Comparison of ENCODE assay signal across 8 cellular contexts in the genomic region with DNA sequence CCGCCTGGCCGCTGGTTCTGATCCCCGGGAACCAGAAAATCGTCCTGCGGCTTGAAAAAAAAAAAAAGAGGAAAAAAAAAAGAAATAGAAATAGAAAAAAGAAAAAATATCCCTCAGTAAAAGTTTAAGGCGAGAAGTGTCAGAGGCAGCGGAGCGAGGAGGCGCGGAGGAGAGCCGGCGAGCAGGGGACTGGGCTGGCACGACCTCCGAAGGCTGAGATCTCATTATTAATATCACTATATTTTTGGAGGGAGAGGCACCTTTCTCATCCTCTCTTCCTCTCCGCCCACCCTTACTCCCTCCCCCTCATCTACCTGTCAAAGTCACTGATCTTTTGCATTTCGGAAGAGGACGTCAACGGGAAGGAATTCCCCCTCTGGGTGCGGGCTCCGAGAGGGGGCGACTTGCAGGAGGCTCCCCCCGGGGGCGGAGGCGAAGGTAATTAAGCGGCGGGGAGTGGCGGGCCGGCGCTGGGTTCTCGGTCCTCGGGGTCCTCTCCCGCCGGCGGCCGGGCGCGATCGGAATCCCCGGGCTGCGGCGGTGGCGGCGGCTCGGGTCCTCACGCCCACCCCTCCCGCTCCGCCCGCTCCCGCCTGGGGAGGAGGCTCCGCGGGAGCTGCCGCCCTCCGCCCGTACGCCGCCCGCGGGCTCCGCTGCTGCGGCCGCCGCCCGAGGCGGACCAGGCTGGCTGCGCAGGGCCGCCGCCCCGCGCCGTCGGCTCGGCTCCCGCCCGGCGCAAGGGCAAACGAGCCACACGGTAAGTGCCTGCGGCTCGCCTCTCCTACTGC. TPM values are rescaled to one million over a fixed set of nuclear protein-coding genes. Genes with fewer than 3 reads are reported as not detected.
DNase-seq lines count a peak whose midpoint lies in the region; ATAC-seq, FAIRE-seq and TF ChIP-seq lines count a peak whose summit lies in the region.

A gene (plus strand): TSS at position 337 of the 788 bp plus-strand sequence.

- no peaks in the 10 kb centered on the region for H3K9me3 ChIP-seq in ectodermal cell (ENCODE audit: control insufficient read depth, low read length)
- no peaks in the 10 kb centered on the region for H3K9me3 ChIP-seq in tibial artery

- H3K4me1 ChIP-seq in ectodermal cell (ENCODE audit: control insufficient read depth, insufficient read depth, low read length) (no peaks in the 10 kb centered on the region), tibial artery (peaks cover 0 to 24% (median 21%) of the 10 kb centered on the region in 4 donors)

- intact Hi-C loops in tibial artery (cut with DNase I; ENCODE audit: low total_unique reads): no loop called here

- WGBS in ectodermal cell, 2 experiments: 0 to 1% methylated on average over 79 of the region's 79 CpGs

- H3K27me3 ChIP-seq in ectodermal cell (ENCODE audit: control insufficient read depth, insufficient read depth, low read length, poor library complexity, severe bottlenecking) (peaks cover 39% of the 10 kb centered on the region), tibial artery (peaks cover 0 to 31% of the 10 kb centered on the region in 2 donors)

- H3K4me3 ChIP-seq in GM08714 (ENCODE audit: low read length) (peak within 1 kb of the TSS; percentile 55), ectodermal cell (ENCODE audit: insufficient read depth, low read depth, low read length) (peak within 1 kb of the TSS; percentile 54), tibial artery (peak within 1 kb of the TSS; percentile 46 to 49)

- H3K27ac ChIP-seq in ectodermal cell (ENCODE audit: insufficient read depth, low read depth, low read length, poor library complexity, severe bottlenecking) (no peak within 1 kb of the TSS), tibial artery (no peak within 1 kb of the TSS)

- peak; percentile 17 for DNase-seq in medulla oblongata (ENCODE audit: extremely low spot score)
- no peak for DNase-seq in tibial artery
- DNase-seq in D721Med (ENCODE audit: insufficient read length, low spot score): no peak

- peak; percentile 32 for ATAC-seq in HG02623 (IDR thresholded peaks at IDR 0.05; ENCODE audit: unreplicated experiment)
- ATAC-seq in SK-N-SH treated with all-trans-retinoic acid at 6 μM for 48 hours: peak; percentile 66
- ATAC-seq in HG03135 (IDR thresholded peaks at IDR 0.05; ENCODE audit: unreplicated experiment): no peak

- no peaks in the 10 kb centered on the region for H3K36me3 ChIP-seq in ectodermal cell (ENCODE audit: control insufficient read depth, insufficient read depth, low read length)
- no peaks in the 10 kb centered on the region for H3K36me3 ChIP-seq in tibial artery

- TF ChIP-seq CTCF in tibial artery (IDR thresholded peaks at IDR 0.05): no peak
- TF ChIP-seq CTCF in D721Med (IDR thresholded peaks at IDR 0.05; ENCODE audit: insufficient read depth, missing control alignments): no peak

- no peak for FAIRE-seq in D721Med (lab: Jason Lieb, UNC)

TF ChIP-seq in SK-N-SH treated with all-trans-retinoic acid at 6 μM for 48 hours, 23 proteins besides CTCF, POLR2A, EP300 and RAD21:
- no peak for TF ChIP-seq ARNTL (CRISPR knock-in tag; IDR thresholded peaks at IDR 0.05; ENCODE audit: borderline replicate concordance, low read depth)
- TF ChIP-seq ZNF8 (CRISPR knock-in tag; IDR thresholded peaks at IDR 0.05): no peak
- TF ChIP-seq ESRRG (CRISPR knock-in tag; IDR thresholded peaks at IDR 0.05): no peak
- TF ChIP-seq BACH2 (CRISPR knock-in tag; IDR thresholded peaks at IDR 0.05; ENCODE audit: borderline replicate concordance): no peak
- TF ChIP-seq, protein P1, sequence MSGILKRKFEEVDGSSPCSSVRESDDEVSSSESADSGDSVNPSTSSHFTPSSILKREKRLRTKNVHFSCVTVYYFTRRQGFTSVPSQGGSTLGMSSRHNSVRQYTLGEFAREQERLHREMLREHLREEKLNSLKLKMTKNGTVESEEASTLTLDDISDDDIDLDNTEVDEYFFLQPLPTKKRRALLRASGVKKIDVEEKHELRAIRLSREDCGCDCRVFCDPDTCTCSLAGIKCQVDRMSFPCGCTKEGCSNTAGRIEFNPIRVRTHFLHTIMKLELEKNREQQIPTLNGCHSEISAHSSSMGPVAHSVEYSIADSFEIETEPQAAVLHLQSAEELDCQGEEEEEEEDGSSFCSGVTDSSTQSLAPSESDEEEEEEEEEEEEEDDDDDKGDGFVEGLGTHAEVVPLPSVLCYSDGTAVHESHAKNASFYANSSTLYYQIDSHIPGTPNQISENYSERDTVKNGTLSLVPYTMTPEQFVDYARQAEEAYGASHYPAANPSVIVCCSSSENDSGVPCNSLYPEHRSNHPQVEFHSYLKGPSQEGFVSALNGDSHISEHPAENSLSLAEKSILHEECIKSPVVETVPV (CRISPR knock-in tag; IDR thresholded peaks at IDR 0.05): no peak
- TF ChIP-seq ZC3H10 (CRISPR knock-in tag; IDR thresholded peaks at IDR 0.05): no peak
- TF ChIP-seq ZFP30 (CRISPR knock-in tag; IDR thresholded peaks at IDR 0.05): no peak
- no peak for TF ChIP-seq SNAI2 (CRISPR knock-in tag; IDR thresholded peaks at IDR 0.05)
- TF ChIP-seq PPARA (CRISPR knock-in tag; IDR thresholded peaks at IDR 0.05; ENCODE audit: borderline replicate concordance): no peak
- TF ChIP-seq, protein P2, sequence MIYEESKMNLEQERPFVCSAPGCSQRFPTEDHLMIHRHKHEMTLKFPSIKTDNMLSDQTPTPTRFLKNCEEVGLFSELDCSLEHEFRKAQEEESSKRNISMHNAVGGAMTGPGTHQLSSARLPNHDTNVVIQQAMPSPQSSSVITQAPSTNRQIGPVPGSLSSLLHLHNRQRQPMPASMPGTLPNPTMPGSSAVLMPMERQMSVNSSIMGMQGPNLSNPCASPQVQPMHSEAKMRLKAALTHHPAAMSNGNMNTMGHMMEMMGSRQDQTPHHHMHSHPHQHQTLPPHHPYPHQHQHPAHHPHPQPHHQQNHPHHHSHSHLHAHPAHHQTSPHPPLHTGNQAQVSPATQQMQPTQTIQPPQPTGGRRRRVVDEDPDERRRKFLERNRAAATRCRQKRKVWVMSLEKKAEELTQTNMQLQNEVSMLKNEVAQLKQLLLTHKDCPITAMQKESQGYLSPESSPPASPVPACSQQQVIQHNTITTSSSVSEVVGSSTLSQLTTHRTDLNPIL (CRISPR knock-in tag; IDR thresholded peaks at IDR 0.05; ENCODE audit: low read depth): no peak
- TF ChIP-seq, protein P3, sequence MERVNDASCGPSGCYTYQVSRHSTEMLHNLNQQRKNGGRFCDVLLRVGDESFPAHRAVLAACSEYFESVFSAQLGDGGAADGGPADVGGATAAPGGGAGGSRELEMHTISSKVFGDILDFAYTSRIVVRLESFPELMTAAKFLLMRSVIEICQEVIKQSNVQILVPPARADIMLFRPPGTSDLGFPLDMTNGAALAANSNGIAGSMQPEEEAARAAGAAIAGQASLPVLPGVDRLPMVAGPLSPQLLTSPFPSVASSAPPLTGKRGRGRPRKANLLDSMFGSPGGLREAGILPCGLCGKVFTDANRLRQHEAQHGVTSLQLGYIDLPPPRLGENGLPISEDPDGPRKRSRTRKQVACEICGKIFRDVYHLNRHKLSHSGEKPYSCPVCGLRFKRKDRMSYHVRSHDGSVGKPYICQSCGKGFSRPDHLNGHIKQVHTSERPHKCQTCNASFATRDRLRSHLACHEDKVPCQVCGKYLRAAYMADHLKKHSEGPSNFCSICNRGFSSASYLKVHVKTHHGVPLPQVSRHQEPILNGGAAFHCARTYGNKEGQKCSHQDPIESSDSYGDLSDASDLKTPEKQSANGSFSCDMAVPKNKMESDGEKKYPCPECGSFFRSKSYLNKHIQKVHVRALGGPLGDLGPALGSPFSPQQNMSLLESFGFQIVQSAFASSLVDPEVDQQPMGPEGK (CRISPR knock-in tag; IDR thresholded peaks at IDR 0.05; ENCODE audit: borderline replicate concordance): no peak
- TF ChIP-seq, protein P4, sequence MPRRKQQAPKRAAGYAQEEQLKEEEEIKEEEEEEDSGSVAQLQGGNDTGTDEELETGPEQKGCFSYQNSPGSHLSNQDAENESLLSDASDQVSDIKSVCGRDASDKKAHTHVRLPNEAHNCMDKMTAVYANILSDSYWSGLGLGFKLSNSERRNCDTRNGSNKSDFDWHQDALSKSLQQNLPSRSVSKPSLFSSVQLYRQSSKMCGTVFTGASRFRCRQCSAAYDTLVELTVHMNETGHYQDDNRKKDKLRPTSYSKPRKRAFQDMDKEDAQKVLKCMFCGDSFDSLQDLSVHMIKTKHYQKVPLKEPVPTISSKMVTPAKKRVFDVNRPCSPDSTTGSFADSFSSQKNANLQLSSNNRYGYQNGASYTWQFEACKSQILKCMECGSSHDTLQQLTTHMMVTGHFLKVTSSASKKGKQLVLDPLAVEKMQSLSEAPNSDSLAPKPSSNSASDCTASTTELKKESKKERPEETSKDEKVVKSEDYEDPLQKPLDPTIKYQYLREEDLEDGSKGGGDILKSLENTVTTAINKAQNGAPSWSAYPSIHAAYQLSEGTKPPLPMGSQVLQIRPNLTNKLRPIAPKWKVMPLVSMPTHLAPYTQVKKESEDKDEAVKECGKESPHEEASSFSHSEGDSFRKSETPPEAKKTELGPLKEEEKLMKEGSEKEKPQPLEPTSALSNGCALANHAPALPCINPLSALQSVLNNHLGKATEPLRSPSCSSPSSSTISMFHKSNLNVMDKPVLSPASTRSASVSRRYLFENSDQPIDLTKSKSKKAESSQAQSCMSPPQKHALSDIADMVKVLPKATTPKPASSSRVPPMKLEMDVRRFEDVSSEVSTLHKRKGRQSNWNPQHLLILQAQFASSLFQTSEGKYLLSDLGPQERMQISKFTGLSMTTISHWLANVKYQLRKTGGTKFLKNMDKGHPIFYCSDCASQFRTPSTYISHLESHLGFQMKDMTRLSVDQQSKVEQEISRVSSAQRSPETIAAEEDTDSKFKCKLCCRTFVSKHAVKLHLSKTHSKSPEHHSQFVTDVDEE (CRISPR knock-in tag; IDR thresholded peaks at IDR 0.05): no peak
- TF ChIP-seq CSDC2 (CRISPR knock-in tag; IDR thresholded peaks at IDR 0.05): no peak
- TF ChIP-seq ZNF70 (CRISPR knock-in tag; IDR thresholded peaks at IDR 0.05): no peak

RNA-seq across cellular contexts. Expression of the gene that starts here (rescaled TPM):
- 0.44 TPM for polyA plus RNA-seq in ectodermal cell (2013, experiment 1 of 4)
- polyA plus RNA-seq in ectodermal cell (2013, experiment 2 of 4): 0.25 TPM
- 0.37 TPM for polyA plus RNA-seq in ectodermal cell (2013, experiment 3 of 4)
- polyA plus RNA-seq in ectodermal cell (2013, experiment 4 of 4): 0.61 TPM
